In the genomic region with DNA sequence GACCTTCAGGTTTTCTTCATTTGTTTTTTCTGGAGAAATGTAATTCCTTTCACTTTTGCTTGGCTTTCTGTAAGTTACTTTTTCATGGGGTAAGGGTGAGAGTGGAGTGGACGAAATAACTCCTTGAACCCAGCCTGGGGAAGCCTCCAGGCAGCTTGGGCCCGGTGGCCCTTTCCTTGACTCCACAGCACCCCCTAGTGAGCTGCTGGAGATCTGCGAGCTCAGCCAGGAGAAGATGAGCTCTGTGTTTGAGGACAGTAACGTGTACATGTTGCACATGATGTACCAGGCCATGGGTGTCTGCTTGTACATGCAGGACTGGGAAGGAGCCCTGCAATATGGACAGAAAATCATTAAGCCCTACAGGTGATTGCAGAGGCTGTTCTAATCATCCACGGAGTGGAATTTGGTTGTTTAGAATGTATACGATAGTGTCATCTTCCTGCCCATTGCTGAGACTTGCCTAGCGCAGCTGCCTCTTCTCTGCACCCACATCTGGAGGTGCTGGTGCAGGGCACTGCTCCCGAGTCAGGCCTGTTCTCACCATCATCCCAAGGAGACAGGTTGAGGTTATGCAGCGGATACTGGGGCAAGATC, we compare ENCODE assay signal across 8 cellular contexts. TPM values are rescaled to one million over a fixed set of nuclear protein-coding genes. Genes with fewer than 3 reads are reported as not detected.
DNase-seq lines count a peak whose midpoint lies in the region; ATAC-seq, FAIRE-seq and TF ChIP-seq lines count a peak whose summit lies in the region.
"Had no signal": no experiment of that assay in that cellular context is flagged by ENCODE, and none has a peak within 500 bp of the region (broad histone marks: within the 10 kb centered on the region; RNA-seq: fewer than 3 reads in every experiment).

No MANE protein-coding gene starts in this region.

- H3K27ac ChIP-seq in esophagus squamous epithelium: peak overlapping the region in 1 of 4 donors; percentile 74
- no peak overlapping the region for H3K27ac ChIP-seq in pancreas

- CTCF ChIA-PET in activated CD8-positive, alpha-beta T cell treated with anti-CD3 and anti-CD28 coated beads, Interleukin-2, amount 10 ng/mL, durations not matched to agents 7 days and 5 days (lab: Charles Lee): interaction anchor here (0.6 to 11.6 kb wide), 86 partner anchors 8 to 1196 kb away, joined by 3 to 486 read pairs (median 6); partner anchors contain the start of genes CENPF and SMYD2

- no peak for FAIRE-seq in pancreas (lab: Jason Lieb, UNC)

- ATAC-seq in GM21723 (IDR thresholded peaks at IDR 0.05; ENCODE audit: unreplicated experiment) (peak; percentile 55), pancreas (peak in 3 of 4 donors; percentile 48 to 71 (median 54)), HG03039 (IDR thresholded peaks at IDR 0.05; ENCODE audit: unreplicated experiment) (no peak)
- peak; percentile 43 for ATAC-seq in activated CD8-positive, alpha-beta T cell treated with anti-CD3 and anti-CD28 coated beads, Interleukin-2, amount 10 ng/mL, durations not matched to agents 7 days and 5 days

- POLR2A ChIA-PET in activated CD8-positive, alpha-beta T cell treated with anti-CD3 and anti-CD28 coated beads, Interleukin-2, amount 10 ng/mL, durations not matched to agents 7 days and 5 days (lab: Charles Lee): interaction anchor here (0.7 kb wide), 1 partner anchor 63 kb away, joined by 3 read pairs; no protein-coding TSS in a partner anchor

- WGBS in esophagus squamous epithelium, 2 donors: 56 to 65% methylated on average over 9 of the region's 9 CpGs
- WGBS in pancreas, 2 donors: 60 to 69% methylated on average over 9 of the region's 9 CpGs

- DNase-seq in EL (peak; percentile 50), NCI-H2107 treated with DMSO at 0.1 percent for 48 hours (lab: John Stamatoyannopoulos, UW; ENCODE audit: unreplicated experiment) (peak; percentile 12), esophagus squamous epithelium (lab: John Stamatoyannopoulos, UW) (no peak), pancreas (peak in 3 of 6 donors; percentile 40 to 62 (median 52))
- peak; percentile 67 for DNase-seq in activated CD8-positive, alpha-beta T cell treated with anti-CD3 and anti-CD28 coated beads, Interleukin-2, amount 10 ng/mL, durations not matched to agents 7 days and 5 days

- no peaks in the 10 kb centered on the region for H3K27me3 Mint-ChIP-seq in activated CD8-positive, alpha-beta T cell treated with anti-CD3 and anti-CD28 coated beads, Interleukin-2, amount 10 ng/mL, durations not matched to agents 7 days and 5 days (ENCODE audit: low read depth)
- H3K27me3 Mint-ChIP-seq: activated naive CD4-positive, alpha-beta T cell treated with anti-CD3 and anti-CD28 coated beads, Interleukin-2, amount 50 U/mL, for 24 hours had no signal

- H3K4me3 ChIP-seq in esophagus squamous epithelium: no peak overlapping the region
- H3K4me3 ChIP-seq in pancreas: no peak overlapping the region

- H3K36me3 ChIP-seq in esophagus squamous epithelium (peaks cover 0 to 23% (median 0%) of the 10 kb centered on the region in 3 donors), pancreas (peaks cover 0 to 3% (median 0%) of the 10 kb centered on the region in 3 donors)

- H3K27ac Mint-ChIP-seq in activated CD8-positive, alpha-beta T cell treated with anti-CD3 and anti-CD28 coated beads, Interleukin-2, amount 10 ng/mL, durations not matched to agents 7 days and 5 days: no peak overlapping the region
- H3K27ac Mint-ChIP-seq: activated naive CD4-positive, alpha-beta T cell treated with anti-CD3 and anti-CD28 coated beads, Interleukin-2, amount 50 U/mL, for 24 hours had no signal

- no peaks in the 10 kb centered on the region for H3K27me3 ChIP-seq in esophagus squamous epithelium
- H3K27me3 ChIP-seq in pancreas: no peaks in the 10 kb centered on the region

- TF ChIP-seq CTCF in esophagus squamous epithelium (IDR thresholded peaks at IDR 0.05) (peak; percentile 17 to 71 (median 60)), pancreas (IDR thresholded peaks at IDR 0.05) (peak; percentile 53 to 78 (median 62))

- no peak overlapping the region for H3K4me3 Mint-ChIP-seq in activated CD8-positive, alpha-beta T cell treated with anti-CD3 and anti-CD28 coated beads, Interleukin-2, amount 10 ng/mL, durations not matched to agents 7 days and 5 days
- H3K4me3 Mint-ChIP-seq: activated naive CD4-positive, alpha-beta T cell treated with anti-CD3 and anti-CD28 coated beads, Interleukin-2, amount 50 U/mL, for 24 hours had no signal

- no peaks in the 10 kb centered on the region for H3K9me3 ChIP-seq in esophagus squamous epithelium
- no peaks in the 10 kb centered on the region for H3K9me3 ChIP-seq in pancreas

- H3K4me1 Mint-ChIP-seq in activated CD8-positive, alpha-beta T cell treated with anti-CD3 and anti-CD28 coated beads, Interleukin-2, amount 10 ng/mL, durations not matched to agents 7 days and 5 days (ENCODE audit: low read depth): peaks cover 13% of the 10 kb centered on the region
- H3K4me1 Mint-ChIP-seq: activated naive CD4-positive, alpha-beta T cell treated with anti-CD3 and anti-CD28 coated beads, Interleukin-2, amount 50 U/mL, for 24 hours had no signal

- intact Hi-C loops in esophagus squamous epithelium (cut with DNase I) (loop anchor here (5.0 kb wide), 1 partner anchor 255 kb away; no protein-coding TSS in a partner anchor), pancreas (cut with DNase I) (loop anchor here in 2 of 3 donors (5.0 kb wide), 2 partner anchors 70 to 255 kb away; no protein-coding TSS in a partner anchor)

- H3K4me1 ChIP-seq in esophagus squamous epithelium (peaks cover 12 to 45% (median 25%) of the 10 kb centered on the region in 3 donors), pancreas (no peaks in the 10 kb centered on the region)

- TF ChIP-seq POLR2A in esophagus squamous epithelium (IDR thresholded peaks at IDR 0.05): no peak

- H3K9me3 Mint-ChIP-seq in activated CD8-positive, alpha-beta T cell treated with anti-CD3 and anti-CD28 coated beads, Interleukin-2, amount 10 ng/mL, durations not matched to agents 7 days and 5 days (ENCODE audit: insufficient read depth): no peaks in the 10 kb centered on the region
- H3K9me3 Mint-ChIP-seq: activated naive CD4-positive, alpha-beta T cell treated with anti-CD3 and anti-CD28 coated beads, Interleukin-2, amount 50 U/mL, for 24 hours had no signal

- H3K36me3 Mint-ChIP-seq in activated CD8-positive, alpha-beta T cell treated with anti-CD3 and anti-CD28 coated beads, Interleukin-2, amount 10 ng/mL, durations not matched to agents 7 days and 5 days (ENCODE audit: low read depth): peaks cover 12% of the 10 kb centered on the region

RNA-seq across cellular contexts. Expression of gene SMYD2, which starts 51.0 kb away (rescaled TPM):
- total RNA-seq in activated CD8-positive, alpha-beta T cell treated with anti-CD3 and anti-CD28 coated beads, Interleukin-2, amount 10 ng/mL, durations not matched to agents 7 days and 5 days: 10 to 100 TPM; 37.2 to 38.4 TPM
- total RNA-seq in esophagus squamous epithelium (10 to 100 TPM; 19.0 to 35.5 (median 30.4) TPM), pancreas (10 to 100 TPM; 12.9 to 26.3 (median 15.3) TPM)
- polyA plus RNA-seq in pancreas: 10 to 100 TPM; 18.0 to 24.1 TPM
